In the genomic region with DNA sequence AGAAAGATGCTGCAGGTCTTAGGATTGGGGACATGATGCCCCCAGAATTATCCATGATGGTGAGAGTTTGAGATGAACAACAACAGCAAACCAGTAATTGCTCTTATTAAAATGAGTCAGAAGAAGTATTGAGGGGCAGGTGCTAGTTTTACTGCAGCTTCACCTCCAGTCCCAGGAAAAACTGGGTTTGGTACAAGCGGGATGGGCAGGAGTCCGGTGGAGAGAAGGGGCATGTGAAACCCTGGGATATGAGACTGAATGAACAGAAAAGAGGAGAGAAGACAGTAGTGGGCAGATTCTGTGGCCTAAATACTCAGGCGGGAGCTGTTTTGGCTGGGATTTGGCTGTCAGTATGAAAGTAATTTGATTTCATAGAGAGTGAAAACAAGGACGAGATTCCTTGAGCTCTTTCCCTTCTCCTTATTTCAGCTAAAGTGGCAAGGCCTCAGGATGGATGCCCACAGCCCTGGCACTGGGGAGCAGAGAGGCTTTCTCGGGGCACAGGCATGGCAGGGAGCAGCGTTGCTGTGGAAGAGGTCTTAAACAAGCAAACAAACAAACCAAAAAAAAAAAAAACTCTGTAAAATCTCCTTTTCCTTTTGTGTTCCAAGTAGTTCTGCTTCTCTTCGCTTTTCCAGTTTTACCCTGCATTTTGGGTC, we compare ENCODE assay signal across 10 cellular contexts. TPM values are rescaled to one million over a fixed set of nuclear protein-coding genes. Genes with fewer than 3 reads are reported as not detected.
DNase-seq lines count a peak whose midpoint lies in the region; ATAC-seq and TF ChIP-seq lines count a peak whose summit lies in the region.
"Had no signal": no experiment of that assay in that cellular context is flagged by ENCODE, and none has a peak within 500 bp of the region (broad histone marks: within the 10 kb centered on the region; RNA-seq: fewer than 3 reads in every experiment).

No MANE protein-coding gene starts in this region.

- peaks cover 18% of the 10 kb centered on the region for H3K9me3 Mint-ChIP-seq in glutamatergic neuron (ENCODE audit: unreplicated experiment)
- no peaks in the 10 kb centered on the region for H3K9me3 Mint-ChIP-seq in stimulated activated effector memory CD8-positive, alpha-beta T cell treated with anti-CD3 and anti-CD28 coated beads, Interleukin-12 subunit alpha, Interleukin-12 subunit beta, amount 100 ng/mL, for 72 hours
- H3K9me3 Mint-ChIP-seq in activated naive CD8-positive, alpha-beta T cell treated with anti-CD3 and anti-CD28 coated beads, Interleukin-2, amount 50 U/mL, for 24 hours, result no peaks in the 10 kb centered on the region
- H3K9me3 Mint-ChIP-seq in activated T-helper 1 cell treated with anti-CD3 and anti-CD28 coated beads, Interleukin-12 subunit alpha, Interleukin-12 subunit beta, Interleukin-2, Interleukin-4 antibody, amounts not matched to agents 30 ng/mL and 10 ng/mL and 1 ng/mL, durations not matched to agents 14 hours and 24 hours and 36 hours, result no peaks in the 10 kb centered on the region
- H3K9me3 Mint-ChIP-seq: activated naive CD4-positive, alpha-beta T cell treated with anti-CD3 and anti-CD28 coated beads, Interleukin-2, amount 50 U/mL, for 24 hours had no signal

- peak overlapping the region; percentile 64 for H3K4me3 ChIP-seq in WI38 (ENCODE audit: low read depth, low read length)

- no peak for TF ChIP-seq CTCF in WI38 (IDR thresholded peaks at IDR 0.05; ENCODE audit: low read depth, low read length)
- TF ChIP-seq CTCF in glutamatergic neuron (IDR thresholded peaks at IDR 0.05; ENCODE audit: partially characterized antibody, unreplicated experiment), result no peak

- ATAC-seq in stimulated activated effector memory CD8-positive, alpha-beta T cell treated with anti-CD3 and anti-CD28 coated beads, Interleukin-12 subunit alpha, Interleukin-12 subunit beta, amount 100 ng/mL, for 72 hours, result no peak
- no peak for ATAC-seq in activated naive CD8-positive, alpha-beta T cell treated with anti-CD3 and anti-CD28 coated beads, Interleukin-2, amount 50 U/mL, for 24 hours

- peaks cover 33% of the 10 kb centered on the region for H3K27me3 Mint-ChIP-seq in glutamatergic neuron (ENCODE audit: unreplicated experiment)
- peaks cover 39% of the 10 kb centered on the region for H3K27me3 Mint-ChIP-seq in activated naive CD8-positive, alpha-beta T cell treated with anti-CD3 and anti-CD28 coated beads, Interleukin-2, amount 50 U/mL, for 24 hours
- peaks cover 32% of the 10 kb centered on the region for H3K27me3 Mint-ChIP-seq in activated T-helper 1 cell treated with anti-CD3 and anti-CD28 coated beads, Interleukin-12 subunit alpha, Interleukin-12 subunit beta, Interleukin-2, Interleukin-4 antibody, amounts not matched to agents 30 ng/mL and 10 ng/mL and 1 ng/mL, durations not matched to agents 14 hours and 24 hours and 36 hours (ENCODE audit: insufficient read depth)

- H3K27ac Mint-ChIP-seq in glutamatergic neuron (ENCODE audit: unreplicated experiment), result no peak overlapping the region
- no peak overlapping the region for H3K27ac Mint-ChIP-seq in stimulated activated effector memory CD8-positive, alpha-beta T cell treated with anti-CD3 and anti-CD28 coated beads, Interleukin-12 subunit alpha, Interleukin-12 subunit beta, amount 100 ng/mL, for 72 hours
- H3K27ac Mint-ChIP-seq in activated naive CD8-positive, alpha-beta T cell treated with anti-CD3 and anti-CD28 coated beads, Interleukin-2, amount 50 U/mL, for 24 hours, result no peak overlapping the region
- no peak overlapping the region for H3K27ac Mint-ChIP-seq in activated T-helper 1 cell treated with anti-CD3 and anti-CD28 coated beads, Interleukin-12 subunit alpha, Interleukin-12 subunit beta, Interleukin-2, Interleukin-4 antibody, amounts not matched to agents 30 ng/mL and 10 ng/mL and 1 ng/mL, durations not matched to agents 14 hours and 24 hours and 36 hours
- H3K27ac Mint-ChIP-seq: activated naive CD4-positive, alpha-beta T cell treated with anti-CD3 and anti-CD28 coated beads, Interleukin-2, amount 50 U/mL, for 24 hours had no signal

- H3K36me3 Mint-ChIP-seq in glutamatergic neuron (ENCODE audit: unreplicated experiment), result no peaks in the 10 kb centered on the region
- no peaks in the 10 kb centered on the region for H3K36me3 Mint-ChIP-seq in stimulated activated effector memory CD8-positive, alpha-beta T cell treated with anti-CD3 and anti-CD28 coated beads, Interleukin-12 subunit alpha, Interleukin-12 subunit beta, amount 100 ng/mL, for 72 hours
- H3K36me3 Mint-ChIP-seq in activated naive CD8-positive, alpha-beta T cell treated with anti-CD3 and anti-CD28 coated beads, Interleukin-2, amount 50 U/mL, for 24 hours (ENCODE audit: low read depth), result peaks cover 6% of the 10 kb centered on the region
- no peaks in the 10 kb centered on the region for H3K36me3 Mint-ChIP-seq in activated T-helper 1 cell treated with anti-CD3 and anti-CD28 coated beads, Interleukin-12 subunit alpha, Interleukin-12 subunit beta, Interleukin-2, Interleukin-4 antibody, amounts not matched to agents 30 ng/mL and 10 ng/mL and 1 ng/mL, durations not matched to agents 14 hours and 24 hours and 36 hours (ENCODE audit: low read depth)

- DNase-seq in DMS79 treated with DMSO at 0.1 percent for 48 hours (lab: John Stamatoyannopoulos, UW) (peak; percentile 97), glutamatergic neuron (no peak), NCI-H2196 (lab: John Stamatoyannopoulos, UW; ENCODE audit: unreplicated experiment) (no peak)
- no peak for DNase-seq in stimulated activated effector memory CD8-positive, alpha-beta T cell treated with anti-CD3 and anti-CD28 coated beads, Interleukin-12 subunit alpha, Interleukin-12 subunit beta, amount 100 ng/mL, for 72 hours (ENCODE audit: low spot score in 2 of 2)
- no peak for DNase-seq in activated naive CD8-positive, alpha-beta T cell treated with anti-CD3 and anti-CD28 coated beads, Interleukin-2, amount 50 U/mL, for 24 hours
- DNase-seq in activated T-helper 1 cell treated with anti-CD3 and anti-CD28 coated beads, Interleukin-12 subunit alpha, Interleukin-12 subunit beta, Interleukin-2, Interleukin-4 antibody, amounts not matched to agents 30 ng/mL and 10 ng/mL and 1 ng/mL, durations not matched to agents 14 hours and 24 hours and 36 hours (ENCODE audit: low spot score), result no peak
- no peak for DNase-seq in activated CD4-positive, alpha-beta T cell treated with anti-CD3 and anti-CD28 coated beads, Interleukin-2, amount 50 U/mL, for 1 hour
- DNase-seq: hippocampal formation had no signal

- peak overlapping the region; percentile 84 for H3K4me3 Mint-ChIP-seq in glutamatergic neuron (ENCODE audit: unreplicated experiment)
- peak overlapping the region; percentile 72 for H3K4me3 Mint-ChIP-seq in stimulated activated effector memory CD8-positive, alpha-beta T cell treated with anti-CD3 and anti-CD28 coated beads, Interleukin-12 subunit alpha, Interleukin-12 subunit beta, amount 100 ng/mL, for 72 hours
- no peak overlapping the region for H3K4me3 Mint-ChIP-seq in activated naive CD8-positive, alpha-beta T cell treated with anti-CD3 and anti-CD28 coated beads, Interleukin-2, amount 50 U/mL, for 24 hours
- H3K4me3 Mint-ChIP-seq in activated T-helper 1 cell treated with anti-CD3 and anti-CD28 coated beads, Interleukin-12 subunit alpha, Interleukin-12 subunit beta, Interleukin-2, Interleukin-4 antibody, amounts not matched to agents 30 ng/mL and 10 ng/mL and 1 ng/mL, durations not matched to agents 14 hours and 24 hours and 36 hours, result no peak overlapping the region
- H3K4me3 Mint-ChIP-seq: activated naive CD4-positive, alpha-beta T cell treated with anti-CD3 and anti-CD28 coated beads, Interleukin-2, amount 50 U/mL, for 24 hours had no signal

- intact Hi-C loops in activated T-helper 1 cell treated with anti-CD3 and anti-CD28 coated beads, Interleukin-12 subunit alpha, Interleukin-12 subunit beta, Interleukin-2, Interleukin-4 antibody, amounts not matched to agents 30 ng/mL and 10 ng/mL and 1 ng/mL, durations not matched to agents 14 hours and 24 hours and 36 hours (cut with micrococcal nuclease), result no loop called here

- peaks cover 28% of the 10 kb centered on the region for H3K4me1 Mint-ChIP-seq in glutamatergic neuron (ENCODE audit: low read depth, unreplicated experiment)
- H3K4me1 Mint-ChIP-seq in stimulated activated effector memory CD8-positive, alpha-beta T cell treated with anti-CD3 and anti-CD28 coated beads, Interleukin-12 subunit alpha, Interleukin-12 subunit beta, amount 100 ng/mL, for 72 hours, result peaks cover 27% of the 10 kb centered on the region
- peaks cover 25% of the 10 kb centered on the region for H3K4me1 Mint-ChIP-seq in activated naive CD8-positive, alpha-beta T cell treated with anti-CD3 and anti-CD28 coated beads, Interleukin-2, amount 50 U/mL, for 24 hours
- H3K4me1 Mint-ChIP-seq in activated T-helper 1 cell treated with anti-CD3 and anti-CD28 coated beads, Interleukin-12 subunit alpha, Interleukin-12 subunit beta, Interleukin-2, Interleukin-4 antibody, amounts not matched to agents 30 ng/mL and 10 ng/mL and 1 ng/mL, durations not matched to agents 14 hours and 24 hours and 36 hours (ENCODE audit: low read depth), result peaks cover 17% of the 10 kb centered on the region

RNA-seq across cellular contexts. Expression of a gene that starts 30.7 kb away (rescaled TPM):
- total RNA-seq in glutamatergic neuron (ENCODE audit: unreplicated experiment), result 2.4 TPM
- 4.5 and 8.0 TPM in 2 replicates for total RNA-seq in activated T-helper 1 cell treated with anti-CD3 and anti-CD28 coated beads, Interleukin-12 subunit alpha, Interleukin-12 subunit beta, Interleukin-2, Interleukin-4 antibody, amounts not matched to agents 30 ng/mL and 10 ng/mL and 1 ng/mL, durations not matched to agents 14 hours and 24 hours and 36 hours

RNA-seq across cellular contexts. Expression of a gene that starts 56.6 kb away (rescaled TPM):
- total RNA-seq in glutamatergic neuron (ENCODE audit: unreplicated experiment), result 0.44 TPM
- total RNA-seq in activated T-helper 1 cell treated with anti-CD3 and anti-CD28 coated beads, Interleukin-12 subunit alpha, Interleukin-12 subunit beta, Interleukin-2, Interleukin-4 antibody, amounts not matched to agents 30 ng/mL and 10 ng/mL and 1 ng/mL, durations not matched to agents 14 hours and 24 hours and 36 hours, result 0.10 TPM in 2 replicates

Comparison
In these comparisons a context has a peak if more than half of its experiments do, and no peak if none do; other contexts are left out.
1. H3K4me3 Mint-ChIP-seq: peak in glutamatergic neuron (single experiment) and stimulated activated effector memory CD8-positive, alpha-beta T cell treated with anti-CD3 and anti-CD28 coated beads, Interleukin-12 subunit alpha, Interleukin-12 subunit beta, amount 100 ng/mL, for 72 hours (single experiment); none in activated naive CD8-positive, alpha-beta T cell treated with anti-CD3 and anti-CD28 coated beads, Interleukin-2, amount 50 U/mL, for 24 hours (single experiment) and activated T-helper 1 cell treated with anti-CD3 and anti-CD28 coated beads, Interleukin-12 subunit alpha, Interleukin-12 subunit beta, Interleukin-2, Interleukin-4 antibody, amounts not matched to agents 30 ng/mL and 10 ng/mL and 1 ng/mL, durations not matched to agents 14 hours and 24 hours and 36 hours (single experiment).